ENCODE assay signal across 8 cellular contexts in the genomic region with DNA sequence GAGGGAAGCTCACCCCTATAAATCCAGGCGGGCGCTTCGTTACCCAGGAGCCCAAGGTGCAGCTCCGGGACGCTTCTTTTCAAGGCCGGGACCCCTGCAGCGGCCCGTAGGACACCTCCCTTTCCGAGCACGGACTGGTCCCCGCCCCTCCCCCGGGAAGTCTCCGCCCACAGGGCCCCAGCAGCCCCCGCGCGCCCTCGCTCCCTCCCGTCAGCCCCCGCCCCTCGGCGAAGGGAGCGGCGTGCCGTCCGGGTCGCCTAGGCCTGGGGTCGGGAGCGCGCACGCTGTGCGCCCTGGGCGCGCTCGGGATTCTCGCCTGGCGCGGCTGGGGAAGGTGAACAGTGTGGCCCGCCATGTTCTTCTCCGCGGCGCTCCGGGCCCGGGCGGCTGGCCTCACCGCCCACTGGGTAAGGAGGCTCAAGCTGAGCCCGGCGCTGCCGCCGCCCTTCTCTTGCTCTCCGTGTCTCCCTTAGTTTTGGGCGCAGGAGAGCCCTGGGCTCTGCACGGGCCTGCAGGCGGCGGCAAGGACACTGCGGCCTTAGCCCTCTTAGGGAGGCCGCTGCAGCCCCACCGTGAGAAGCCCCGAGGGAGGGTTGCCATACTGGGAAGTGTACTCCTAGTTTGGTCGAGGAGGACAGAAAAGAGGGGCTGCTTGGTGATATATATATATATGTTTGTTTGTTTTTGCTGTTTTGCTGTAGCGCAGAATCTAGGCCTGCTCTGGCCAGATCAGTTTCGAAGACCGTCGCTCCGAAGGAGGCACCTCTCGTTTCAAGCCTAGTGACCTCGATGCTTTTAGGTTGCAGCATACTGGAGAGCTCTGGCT. TPM values are rescaled to one million over a fixed set of nuclear protein-coding genes. Genes with fewer than 3 reads are reported as not detected.
DNase-seq lines count a peak whose midpoint lies in the region; ATAC-seq and TF ChIP-seq lines count a peak whose summit lies in the region.

Gene NDUFV2, plus strand, starts transcription at position 309 of the 826 bp plus-strand sequence. Its CDS starts 45 bp downstream, at position 354.

- peak within 1 kb of the TSS; percentile 79 for H3K27ac ChIP-seq in rectal smooth muscle tissue (ENCODE audit: low read depth, low read length)
- peak within 1 kb of the TSS; percentile 93 for H3K27ac ChIP-seq in vagina

- H3K4me1 ChIP-seq in rectal smooth muscle tissue (ENCODE audit: control insufficient read depth, insufficient read depth, low read length) = peaks cover 26% of the 10 kb centered on the region
- peaks cover 52% of the 10 kb centered on the region for H3K4me1 ChIP-seq in vagina

- no peaks in the 10 kb centered on the region for H3K9me3 ChIP-seq in vagina

- ATAC-seq in GM18517 (IDR thresholded peaks at IDR 0.05; ENCODE audit: unreplicated experiment) = peak; percentile 82
- peak; percentile 90 for ATAC-seq in HG03039 (IDR thresholded peaks at IDR 0.05; ENCODE audit: unreplicated experiment)

- no peaks in the 10 kb centered on the region for H3K36me3 ChIP-seq in rectal smooth muscle tissue (ENCODE audit: control insufficient read depth, insufficient read depth, low read length)
- H3K36me3 ChIP-seq in vagina = no peaks in the 10 kb centered on the region

- peak within 1 kb of the TSS; percentile 85 for H3K9ac ChIP-seq in rectal smooth muscle tissue (ENCODE audit: low read length)

- DNase-seq in NCI-H2081 (lab: John Stamatoyannopoulos, UW) (peak; percentile 95 to 97), T-helper 9 cell (peak; percentile 97), astrocyte of the cerebellum (ENCODE audit: low read depth) (peak; percentile 86), hepatic stellate cell (ENCODE audit: low spot score) (peak; percentile 94), vagina (ENCODE audit: extremely low spot score in 2 of 2) (peak in 1 of 2 donors; percentile 96)

- in situ Hi-C loops in astrocyte of the cerebellum (cut with HindIII; ENCODE audit: low sequenced_read_pairs) = no loop called here

- intact Hi-C loops in vagina (cut with DNase I) = loop anchor here (1.0 to 2.0 kb wide), 2 partner anchors 35 to 372 kb away; partner anchors contain the start of gene RALBP1

- H3K27me3 ChIP-seq in rectal smooth muscle tissue (ENCODE audit: control insufficient read depth, insufficient read depth, low read length) (no peaks in the 10 kb centered on the region), vagina (no peaks in the 10 kb centered on the region)

- peak; percentile 30 to 91 for TF ChIP-seq POLR2A in vagina (IDR thresholded peaks at IDR 0.05)

- no peak for TF ChIP-seq CTCF in astrocyte of the cerebellum (IDR thresholded peaks at IDR 0.05; ENCODE audit: low read depth, low read length, missing control alignments)
- TF ChIP-seq CTCF in vagina (IDR thresholded peaks at IDR 0.05) = no peak

- peak within 1 kb of the TSS; percentile 78 for H3K4me3 ChIP-seq in astrocyte of the cerebellum (ENCODE audit: low read depth, low read length)
- peak within 1 kb of the TSS; percentile 74 for H3K4me3 ChIP-seq in rectal smooth muscle tissue (ENCODE audit: low read length)
- H3K4me3 ChIP-seq in vagina = peak within 1 kb of the TSS; percentile 47 to 78

RNA-seq across cellular contexts. Expression of gene NDUFV2, which starts in this region (rescaled TPM):
- total RNA-seq in vagina = 75.1 TPM
